In genomic region chr5:181221792-181222629, GRCh38 we compare ENCODE assay signal across 8 cellular contexts. TPM values are rescaled to one million over a fixed set of nuclear protein-coding genes. Genes with fewer than 3 reads are reported as not detected.
DNase-seq lines count a peak whose midpoint lies in the region; ATAC-seq and TF ChIP-seq lines count a peak whose summit lies in the region.

No MANE protein-coding gene starts in this region.

- peak; percentile 39 for TF ChIP-seq POLR2A in GM18526 (IDR thresholded peaks at IDR 0.05; ENCODE audit: extremely low read depth, insufficient read length)

- peaks cover 56% of the 10 kb centered on the region for H3K4me1 Mint-ChIP-seq in T-helper 2 cell treated with Interferon-gamma antibody and Interleukin-4, amounts not matched to agents 5 μg/mL and 100 μg/mL, for 36 hours (ENCODE audit: low read depth)
- peaks cover 71% of the 10 kb centered on the region for H3K4me1 Mint-ChIP-seq in central memory CD8-positive, alpha-beta T cell

- H3K9me3 Mint-ChIP-seq in T-helper 2 cell treated with Interferon-gamma antibody and Interleukin-4, amounts not matched to agents 5 μg/mL and 100 μg/mL, for 36 hours = no peaks in the 10 kb centered on the region
- H3K9me3 Mint-ChIP-seq in central memory CD8-positive, alpha-beta T cell = peaks cover 6% of the 10 kb centered on the region

- peak overlapping the region; percentile 98 for H3K4me3 Mint-ChIP-seq in T-helper 2 cell treated with Interferon-gamma antibody and Interleukin-4, amounts not matched to agents 5 μg/mL and 100 μg/mL, for 36 hours
- peak overlapping the region; percentile 90 for H3K4me3 Mint-ChIP-seq in central memory CD8-positive, alpha-beta T cell

- peak; percentile 94 for DNase-seq in T-helper 2 cell treated with Interferon-gamma antibody and Interleukin-4, amounts not matched to agents 5 μg/mL and 100 μg/mL, for 36 hours (ENCODE audit: low spot score)
- DNase-seq in central memory CD8-positive, alpha-beta T cell (ENCODE audit: low spot score in 2 of 2) = peak; percentile 96 to 100
- DNase-seq in left lobe of liver (ENCODE audit: low spot score) (peak; percentile 96), NCI-H1436 treated with DMSO at 0.1 percent for 48 hours (lab: John Stamatoyannopoulos, UW) (no peak)
- peak; percentile 99 for DNase-seq in stimulated activated CD4-positive, alpha-beta T cell treated with anti-CD3 and anti-CD28 coated beads, Interleukin-2, amount 100 ng/mL, for 48 hours
- no peak for DNase-seq in NK-92 treated with Interleukin-12 subunit alpha and Interleukin-12 subunit beta, amount 100 ng/mL, for 24 hours (lab: John Stamatoyannopoulos, UW)

- peak; percentile 27 for ATAC-seq in HG03097 (IDR thresholded peaks at IDR 0.05; ENCODE audit: low FRiP score, unreplicated experiment)
- peak; percentile 37 for ATAC-seq in central memory CD8-positive, alpha-beta T cell (replicated peaks; ENCODE audit: extremely low read depth, poor library complexity, severe bottlenecking)
- ATAC-seq in left lobe of liver = peak; percentile 55

- peaks cover 6% of the 10 kb centered on the region for H3K27me3 Mint-ChIP-seq in T-helper 2 cell treated with Interferon-gamma antibody and Interleukin-4, amounts not matched to agents 5 μg/mL and 100 μg/mL, for 36 hours (ENCODE audit: low read depth)
- H3K27me3 Mint-ChIP-seq in central memory CD8-positive, alpha-beta T cell = peaks cover 10% of the 10 kb centered on the region

- peaks cover 11% of the 10 kb centered on the region for H3K36me3 Mint-ChIP-seq in T-helper 2 cell treated with Interferon-gamma antibody and Interleukin-4, amounts not matched to agents 5 μg/mL and 100 μg/mL, for 36 hours (ENCODE audit: low read depth)
- H3K36me3 Mint-ChIP-seq in central memory CD8-positive, alpha-beta T cell (ENCODE audit: insufficient read depth) = peaks cover 65% of the 10 kb centered on the region

- peak overlapping the region; percentile 96 for H3K27ac Mint-ChIP-seq in T-helper 2 cell treated with Interferon-gamma antibody and Interleukin-4, amounts not matched to agents 5 μg/mL and 100 μg/mL, for 36 hours
- peak overlapping the region; percentile 93 for H3K27ac Mint-ChIP-seq in central memory CD8-positive, alpha-beta T cell (ENCODE audit: low read depth)

RNA-seq across cellular contexts. Expression of gene TRIM41, which starts 1.1 kb away (rescaled TPM):
- total RNA-seq in left lobe of liver = 23.0 TPM

RNA-seq across cellular contexts. Expression of gene TRIM7, which starts 17.0 kb away (rescaled TPM):
- total RNA-seq in left lobe of liver = 0.23 TPM

RNA-seq across cellular contexts. Expression of gene RACK1, which starts 21.7 kb away (rescaled TPM):
- total RNA-seq in left lobe of liver = 510 TPM

RNA-seq across cellular contexts. Expression of gene TRIM52, which starts 38.9 kb away (rescaled TPM):
- total RNA-seq in left lobe of liver = 6.0 TPM

Comparison
In these comparisons a context has a peak if more than half of its experiments do, and no peak if none do; other contexts are left out.
1. DNase-seq: peak in T-helper 2 cell treated with Interferon-gamma antibody and Interleukin-4, amounts not matched to agents 5 μg/mL and 100 μg/mL, for 36 hours (single experiment), central memory CD8-positive, alpha-beta T cell (2 of 2), left lobe of liver (single experiment) and stimulated activated CD4-positive, alpha-beta T cell treated with anti-CD3 and anti-CD28 coated beads, Interleukin-2, amount 100 ng/mL, for 48 hours (2 of 2); none in NCI-H1436 treated with DMSO at 0.1 percent for 48 hours (single experiment) and NK-92 treated with Interleukin-12 subunit alpha and Interleukin-12 subunit beta, amount 100 ng/mL, for 24 hours (single experiment).
2. Peak in every context shown above with its lines, with median percentiles within 50 percentile points of each other: ATAC-seq.